In the genomic region with DNA sequence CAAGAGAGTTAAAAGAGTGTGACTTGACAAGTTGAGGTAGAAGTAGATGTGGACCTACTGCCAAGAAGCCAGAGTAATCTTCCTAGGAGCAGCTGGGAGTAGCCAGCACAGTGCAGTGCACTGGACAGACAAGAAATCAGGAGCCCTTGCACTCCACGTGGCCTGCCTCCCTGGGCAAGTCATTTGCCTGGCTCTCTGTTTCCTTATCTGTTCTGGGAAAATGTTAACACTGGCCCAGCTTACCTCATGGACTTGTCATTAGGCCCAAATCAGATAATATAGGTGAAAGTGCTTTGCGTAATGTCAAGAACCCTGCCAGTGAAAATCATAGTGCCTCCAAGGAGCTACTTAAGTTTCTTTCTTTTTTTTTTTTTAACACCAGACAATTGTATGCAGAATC, we compare ENCODE assay signal across 35 cellular contexts. TPM values are rescaled to one million over a fixed set of nuclear protein-coding genes. Genes with fewer than 3 reads are reported as not detected.
DNase-seq lines count a peak whose midpoint lies in the region; ATAC-seq and TF ChIP-seq lines count a peak whose summit lies in the region.
"Had no signal": no experiment of that assay in that cellular context is flagged by ENCODE, and none has a peak within 500 bp of the region (broad histone marks: within the 10 kb centered on the region; RNA-seq: fewer than 3 reads in every experiment).

No MANE protein-coding gene starts in this region.

- H3K4me2 ChIP-seq in parathyroid adenoma (ENCODE audit: low read length): no peak overlapping the region
- H3K4me2 ChIP-seq: GM23338, SK-N-SH had no signal

- no peaks in the 10 kb centered on the region for H3K36me3 ChIP-seq in parathyroid adenoma (ENCODE audit: control insufficient read depth, insufficient read depth, low read length)
- H3K36me3 ChIP-seq: brain microvascular endothelial cell, left ventricle myocardium inferior had no signal

- no peak overlapping the region for H3K9ac ChIP-seq in parathyroid adenoma
- H3K9ac ChIP-seq: SK-N-SH had no signal

- peak overlapping the region; percentile 96 for H3K27ac ChIP-seq in parathyroid adenoma
- H3K27ac ChIP-seq: brain microvascular endothelial cell, left ventricle myocardium inferior had no signal

- H3K27me3 ChIP-seq in parathyroid adenoma (ENCODE audit: control insufficient read depth, insufficient read depth, low read length): no peaks in the 10 kb centered on the region
- H3K27me3 ChIP-seq: brain microvascular endothelial cell had no signal

- peaks cover 54% of the 10 kb centered on the region for H3K4me1 ChIP-seq in parathyroid adenoma

- H3K4me3 ChIP-seq in LNCaP clone FGC (ENCODE audit: low read depth, low read length): no peak overlapping the region
- no peak overlapping the region for H3K4me3 ChIP-seq in fibroblast of villous mesenchyme (ENCODE audit: low read depth, low read length)
- H3K4me3 ChIP-seq in parathyroid adenoma (ENCODE audit: low read depth, low read length): no peak overlapping the region
- H3K4me3 ChIP-seq: GM23338, left ventricle myocardium inferior had no signal

- TF ChIP-seq CTCF in LNCaP clone FGC (IDR thresholded peaks at IDR 0.05; ENCODE audit: control insufficient read depth, extremely low read depth, insufficient read depth) (no peak), fibroblast of villous mesenchyme (IDR thresholded peaks at IDR 0.05; ENCODE audit: insufficient read depth, low read depth, low read length) (no peak), parathyroid adenoma (IDR thresholded peaks at IDR 0.05) (no peak)

- H3K9me3 ChIP-seq in parathyroid adenoma (ENCODE audit: control insufficient read depth, low read length): no peaks in the 10 kb centered on the region
- H3K9me3 ChIP-seq: left ventricle myocardium inferior, SK-N-SH had no signal

- H2AFZ ChIP-seq in parathyroid adenoma: no peak overlapping the region
- H2AFZ ChIP-seq: GM23338 had no signal

- peaks cover 13% of the 10 kb centered on the region for H3K79me2 ChIP-seq in parathyroid adenoma

- peak; percentile 85 for DNase-seq in LNCaP clone FGC (ENCODE audit: low read depth)
- peak; percentile 63 for DNase-seq in amniotic epithelial cell (ENCODE audit: low read depth)
- peak; percentile 25 for DNase-seq in fibroblast of villous mesenchyme (ENCODE audit: low read depth)
- DNase-seq in stimulated activated CD4-positive, alpha-beta T cell treated with anti-CD3 and anti-CD28 coated beads, Interleukin-15, amount 100 ng/mL, for 24 hours: no peak
- no peak for DNase-seq in DMS79 (lab: John Stamatoyannopoulos, UW)
- no peak for DNase-seq in NCI-H1417 (lab: John Stamatoyannopoulos, UW)
- DNase-seq: activated CD4-positive, alpha-beta T cell treated with anti-CD3 and anti-CD28 coated beads, Interleukin-2, amount 50 U/mL, for 4 hours; activated CD8-positive, alpha-beta memory T cell treated with anti-CD3 and anti-CD28 coated beads, Interleukin-2, amount 10 ng/mL, durations not matched to agents 7 days and 5 days; activated gamma-delta T cell; activated T-cell treated with anti-CD3 and anti-CD28 coated beads, Interleukin-2, amount 50 U/mL, for 4 hours; AML-193; brain microvascular endothelial cell; CD4-positive, alpha-beta T cell; glutamatergic neuron; left ventricle myocardium inferior; NCI-H1105; NCI-H1930; NCI-H2171 treated with DMSO at 0.1 percent for 48 hours; NCI-H510A treated with DMSO at 0.1 percent for 48 hours; PC-3; retina; SK-N-SH; stimulated activated naive B cell treated with anti-CD40 and anti-IgM and Interleukin-4, amounts not matched to agents 10 μg/mL and 1 μg/mL and 100 μg/mL, for 72 hours; T-helper 17 cell had no signal

- ATAC-seq in HG02588 (IDR thresholded peaks at IDR 0.05; ENCODE audit: unreplicated experiment): no peak
- ATAC-seq: activated CD8-positive, alpha-beta memory T cell treated with anti-CD3 and anti-CD28 coated beads, Interleukin-2, amount 10 ng/mL, durations not matched to agents 7 days and 5 days; activated T-cell treated with anti-CD3 and anti-CD28 coated beads, Interleukin-2, amount 50 U/mL, for 4 hours; GM23338; PC-3; stimulated activated naive B cell treated with anti-CD40 and anti-IgM and Interleukin-4, amounts not matched to agents 10 μg/mL and 1 μg/mL and 100 μg/mL, for 72 hours; T-helper 17 cell had no signal

RNA-seq across cellular contexts. Expression of gene SLC7A8, which starts 19.2 kb away (rescaled TPM):
- 0.86 and 0.97 TPM in 2 replicates for total RNA-seq in fibroblast of villous mesenchyme

RNA-seq across cellular contexts. Expression of gene CEBPE, which starts 45.2 kb away (rescaled TPM):
- total RNA-seq in fibroblast of villous mesenchyme: not detected in 2 replicates
- total RNA-seq: A673; activated T-cell treated with anti-CD3 and anti-CD28 coated beads, Interleukin-2, amount 50 U/mL, for 4 hours; CD4-positive, alpha-beta T cell; cerebellum; endothelial cell of umbilical vein; GM23338; left ventricle myocardium inferior; M059J; mesothelial cell of epicardium; osteoblast; PC-3; temporal lobe had no signal

RNA-seq across cellular contexts. Expression of gene CIROP, which starts 59.5 kb away (rescaled TPM):
- not detected in 2 replicates for total RNA-seq in fibroblast of villous mesenchyme
- total RNA-seq: A673; activated CD8-positive, alpha-beta memory T cell treated with anti-CD3 and anti-CD28 coated beads, Interleukin-2, amount 10 ng/mL, durations not matched to agents 7 days and 5 days; activated T-cell treated with anti-CD3 and anti-CD28 coated beads, Interleukin-2, amount 50 U/mL, for 4 hours; CD4-positive, alpha-beta T cell; cerebellum; endothelial cell of umbilical vein; GM23338; left ventricle myocardium inferior; M059J; mesothelial cell of epicardium; osteoblast; PC-3; skeletal muscle tissue; T-helper 17 cell; temporal lobe had no signal

Comparison
In these comparisons a context has a peak if more than half of its experiments do, and no peak if none do; other contexts are left out.
1. DNase-seq: peak in LNCaP clone FGC (single experiment), amniotic epithelial cell (single experiment) and fibroblast of villous mesenchyme (single experiment); none in stimulated activated CD4-positive, alpha-beta T cell treated with anti-CD3 and anti-CD28 coated beads, Interleukin-15, amount 100 ng/mL, for 24 hours (single experiment), DMS79 (single experiment) and NCI-H1417 (0 of 3).